Comparison of ENCODE assay signal across 24 cellular contexts in genomic region chr6:45803071-45803470, GRCh38.
"Had no signal": no experiment of that assay in that cellular context is flagged by ENCODE, and none has a peak within 500 bp of the region (broad histone marks: within the 10 kb centered on the region; RNA-seq: fewer than 3 reads in every experiment).

No MANE protein-coding gene starts in this region.

- ATAC-seq: esophagus mucosa; gastrocnemius medialis; left lobe of liver; mucosa of descending colon; natural killer cell treated with Interleukin-12 subunit alpha and Interleukin-12 subunit beta and Interleukin-15 and Interleukin-18, amount 100 ng/mL, for 72 hours; right lobe of liver; stimulated activated naive B cell treated with anti-CD40 and anti-IgM and Interleukin-4, amounts not matched to agents 10 μg/mL and 1 μg/mL and 100 μg/mL, for 72 hours had no signal

- FAIRE-seq: keratinocyte, pancreas, small intestine had no signal

- H3K9me3 ChIP-seq: gastrocnemius medialis, mucosa of descending colon, neutrophil, pancreas, right lobe of liver, thoracic aorta, tibial nerve, upper lobe of left lung, uterus had no signal

- DNase-seq: effector CD8-positive, alpha-beta T cell; endodermal cell; foreskin fibroblast; gastrocnemius medialis; head of caudate nucleus; mesenchymal stem cell; mucosa of descending colon; naive B cell; pancreas; right lobe of liver; small intestine; stimulated activated CD4-positive, alpha-beta T cell treated with anti-CD3 and anti-CD28 coated beads, Interleukin-15, amount 100 ng/mL, for 24 hours; stimulated activated CD4-positive, alpha-beta T cell treated with anti-CD3 and anti-CD28 coated beads, Interleukin-2, amount 100 ng/mL, for 48 hours; stimulated activated naive B cell treated with anti-CD40 and anti-IgM and Interleukin-4, amounts not matched to agents 10 μg/mL and 1 μg/mL and 100 μg/mL, for 72 hours; upper lobe of left lung; uterus had no signal

- H3K36me3 ChIP-seq: gastrocnemius medialis, neutrophil, pancreas, right lobe of liver, thoracic aorta, tibial nerve, upper lobe of left lung, uterus had no signal

- H3K27me3 ChIP-seq: gastrocnemius medialis, neutrophil, pancreas, right lobe of liver, tibial nerve, upper lobe of left lung, uterus had no signal

- H3K4me3 ChIP-seq: gastrocnemius medialis, mucosa of descending colon, pancreas, right lobe of liver, thoracic aorta, tibial nerve, upper lobe of left lung, uterus had no signal

- H3K4me1 ChIP-seq: gastrocnemius medialis, pancreas, right lobe of liver, upper lobe of left lung, uterus had no signal

- H3K27ac ChIP-seq: epithelial cell of prostate, gastrocnemius medialis, neutrophil, pancreas, right lobe of liver, thoracic aorta, tibial nerve, upper lobe of left lung, uterus had no signal
